8 cellular contexts compared by ENCODE assay signal in genomic region chr12:124509676-124510300, GRCh38. TPM values are rescaled to one million over a fixed set of nuclear protein-coding genes. Genes with fewer than 3 reads are reported as not detected.
DNase-seq lines count a peak whose midpoint lies in the region; ATAC-seq and TF ChIP-seq lines count a peak whose summit lies in the region.

No MANE protein-coding gene starts in this region.

- H4K20me1 ChIP-seq in H9 (ENCODE audit: control insufficient read depth, insufficient read depth, insufficient read length): peaks cover 2% of the 10 kb centered on the region

- no peak overlapping the region for H3K4ac ChIP-seq in H9 (ENCODE audit: low read depth, low read length)

- H3K4me1 ChIP-seq in H9 (ENCODE audit: insufficient read depth, low read length): no peaks in the 10 kb centered on the region; the same call in 1 of the 2 replicates
- peaks cover 49 to 84% of the 10 kb centered on the region in 2 donors for H3K4me1 ChIP-seq in adrenal gland (replicated peaks in 1 of 2)
- H3K4me1 ChIP-seq in right cardiac atrium (ENCODE audit: control insufficient read depth, insufficient read depth, low read length): peaks cover 44% of the 10 kb centered on the region

- H4K91ac ChIP-seq in H9 (ENCODE audit: insufficient read length, low read depth, low read length): no peak overlapping the region

- no peak overlapping the region for H3K4me2 ChIP-seq in H9 (ENCODE audit: insufficient read depth, insufficient read length, low read length)

- no peak overlapping the region for H2BK120ac ChIP-seq in H9 (ENCODE audit: low read depth, low read length, poor library complexity, severe bottlenecking)

- H2BK5ac ChIP-seq in H9 (ENCODE audit: insufficient read length, low read length): no peak overlapping the region

- no peak overlapping the region for H2AFZ ChIP-seq in H9 (ENCODE audit: low read length)

- TF ChIP-seq CTCF in H9 (conservative IDR thresholded peaks at IDR 0.05) (no peak), adrenal gland (IDR thresholded peaks at IDR 0.05) (no peak)

- no peak overlapping the region for H3K56ac ChIP-seq in H9 (ENCODE audit: insufficient read length, low read depth, low read length)

- no peak overlapping the region for H2AK5ac ChIP-seq in H9 (ENCODE audit: insufficient read length, low read length)

- no peaks in the 10 kb centered on the region; a peak in 1 of 5 replicates for H3K9me3 Mint-ChIP-seq in H9

- H3K27ac Mint-ChIP-seq in H9: peak overlapping the region; percentile 89 to 97 (median 95)

- H3K9ac ChIP-seq in H9 (ENCODE audit: extremely low read depth, insufficient read length, low read length): no peak overlapping the region

- no peak overlapping the region for H2BK20ac ChIP-seq in H9 (ENCODE audit: low read depth, low read length, poor library complexity, severe bottlenecking)

- H3K36me3 ChIP-seq in adrenal gland (replicated peaks in 1 of 2): no peaks in the 10 kb centered on the region

- peak; percentile 57 for DNase-seq in H9
- DNase-seq in adrenal gland: peak in 4 of 7 donors; percentile 52 to 88 (median 65)
- peak; percentile 77 to 88 (median 80) for DNase-seq in right cardiac atrium
- DNase-seq in skeletal muscle cell (ENCODE audit: low read depth): peak; percentile 89
- DNase-seq in iPS-NIHi7 (ENCODE audit: extremely low spot score): no peak
- no peak for DNase-seq in T-helper 9 cell

- no peak overlapping the region; a peak in 1 of 5 replicates for H3K4me3 Mint-ChIP-seq in H9

- intact Hi-C loops in adrenal gland (cut with DNase I) (no loop called here), right cardiac atrium (cut with DNase I) (loop anchor here in 2 of 4 donors (10.0 kb wide), 2 partner anchors 145 to 255 kb away; no protein-coding TSS in a partner anchor)

- H3K23me2 ChIP-seq in H9 (ENCODE audit: insufficient read length, low read depth, low read length, poor library complexity, severe bottlenecking): no peaks in the 10 kb centered on the region

- no peak overlapping the region for H4K8ac ChIP-seq in H9 (replicated peaks; ENCODE audit: insufficient read length, low read depth, low read length)

- H4K5ac ChIP-seq in H9 (ENCODE audit: insufficient read length, low read depth, low read length): no peak overlapping the region

- ATAC-seq in right cardiac atrium (peak; percentile 37 to 42), GM19463 (IDR thresholded peaks at IDR 0.05; ENCODE audit: unreplicated experiment) (no peak), HG03135 (IDR thresholded peaks at IDR 0.05; ENCODE audit: unreplicated experiment) (no peak)

- H3K27me3 ChIP-seq in H9 (ENCODE audit: insufficient read depth, low read length): no peaks in the 10 kb centered on the region
- no peaks in the 10 kb centered on the region for H3K27me3 ChIP-seq in adrenal gland
- H3K27me3 ChIP-seq in right cardiac atrium (ENCODE audit: control insufficient read depth, insufficient read depth): no peaks in the 10 kb centered on the region

- H3K79me2 ChIP-seq in H9 (ENCODE audit: insufficient read depth, low read length): peaks cover 12% of the 10 kb centered on the region; the same call in 1 of the 2 replicates

- peaks cover 3% of the 10 kb centered on the region for H3K79me1 ChIP-seq in H9 (ENCODE audit: insufficient read depth, low read depth, low read length, poor library complexity, severe bottlenecking)

- no CpG with 5 or more reads among the region's 16 CpGs for WGBS in H9 (ENCODE audit: extremely low coverage, insufficient read length, low lambda C conversion rate)
- 47 to 70% (median 58%) methylated on average over 1 to 16 of the region's 16 CpGs for WGBS in adrenal gland, 4 donors
- WGBS in right cardiac atrium: 25% methylated on average over 16 of the region's 16 CpGs

- H3T11ph ChIP-seq in H9 (ENCODE audit: low read length): no peak overlapping the region

- no peaks in the 10 kb centered on the region for H3K27me3 Mint-ChIP-seq in H9 (ENCODE audit: low read depth)

- no peak overlapping the region for H2BK15ac ChIP-seq in H9 (ENCODE audit: low read depth, low read length)

- no peak overlapping the region for H2BK12ac ChIP-seq in H9 (ENCODE audit: insufficient read length, low read depth, low read length)

- no peak overlapping the region for H3K23ac ChIP-seq in H9 (ENCODE audit: insufficient read length, low read depth, low read length)

- H3K14ac ChIP-seq in H9 (ENCODE audit: insufficient read depth, low read length): peak overlapping the region; percentile 28

- no peak for TF ChIP-seq POLR2A in adrenal gland (IDR thresholded peaks at IDR 0.05)

- no peak overlapping the region for H3K27ac ChIP-seq in H9 (ENCODE audit: insufficient read length, low read depth, low read length)
- H3K27ac ChIP-seq in adrenal gland: peak overlapping the region in 4 of 5 donors; percentile 6 to 84 (median 58)
- H3K27ac ChIP-seq in right cardiac atrium (ENCODE audit: low read length): peak overlapping the region; percentile 54

- H3K4me3 ChIP-seq in adrenal gland (no peak overlapping the region), right cardiac atrium (ENCODE audit: low read length) (no peak overlapping the region), skeletal muscle cell (ENCODE audit: low read depth, low read length) (no peak overlapping the region)

- no peak overlapping the region for H3K18ac ChIP-seq in H9 (ENCODE audit: insufficient read length, low read depth, low read length)

- peaks cover 5 to 10% (median 6%) of the 10 kb centered on the region in 3 experiments; a peak in 6 of 7 replicates for H3K36me3 Mint-ChIP-seq in H9 (ENCODE audit: insufficient read depth in 1 of 3, low read depth in 3 of 3)

- H3K9me3 ChIP-seq in H9 (ENCODE audit: control insufficient read depth, low read depth, low read length) (no peaks in the 10 kb centered on the region), adrenal gland (replicated peaks in 1 of 3) (no peaks in the 10 kb centered on the region), right cardiac atrium (ENCODE audit: control insufficient read depth, low read length) (no peaks in the 10 kb centered on the region)

- peaks cover 67 to 84% of the 10 kb centered on the region in 2 experiments for H3K4me1 Mint-ChIP-seq in H9

RNA-seq across cellular contexts. Expression of gene NCOR2, which starts 57.6 kb away (rescaled TPM):
- total RNA-seq in H9 (2021) (220 and 226 TPM in 2 replicates), adrenal gland (100 to 1,000 TPM in 7 of 8 donors, 10 to 100 TPM in 1; 85.3 to 243 (median 199) TPM), right cardiac atrium (100 to 1,000 TPM; 137 to 166 (median 146) TPM)
- polyA plus RNA-seq in adrenal gland (100 to 1,000 TPM in 1 of 3 donors, 10 to 100 TPM in 2; 28.3 to 194 (median 53.3) TPM), right cardiac atrium (66.4 TPM)

Comparison
In these comparisons a context has a peak if more than half of its experiments do, and no peak if none do; other contexts are left out.
1. DNase-seq: peak in H9 (single experiment), adrenal gland (4 of 7), right cardiac atrium (3 of 3) and skeletal muscle cell (single experiment); none in iPS-NIHi7 (single experiment) and T-helper 9 cell (single experiment).
2. ATAC-seq: peak in right cardiac atrium (2 of 2); none in GM19463 (single experiment) and HG03135 (single experiment).